Comparison of ENCODE assay signal across 1 cellular context in the genomic region with DNA sequence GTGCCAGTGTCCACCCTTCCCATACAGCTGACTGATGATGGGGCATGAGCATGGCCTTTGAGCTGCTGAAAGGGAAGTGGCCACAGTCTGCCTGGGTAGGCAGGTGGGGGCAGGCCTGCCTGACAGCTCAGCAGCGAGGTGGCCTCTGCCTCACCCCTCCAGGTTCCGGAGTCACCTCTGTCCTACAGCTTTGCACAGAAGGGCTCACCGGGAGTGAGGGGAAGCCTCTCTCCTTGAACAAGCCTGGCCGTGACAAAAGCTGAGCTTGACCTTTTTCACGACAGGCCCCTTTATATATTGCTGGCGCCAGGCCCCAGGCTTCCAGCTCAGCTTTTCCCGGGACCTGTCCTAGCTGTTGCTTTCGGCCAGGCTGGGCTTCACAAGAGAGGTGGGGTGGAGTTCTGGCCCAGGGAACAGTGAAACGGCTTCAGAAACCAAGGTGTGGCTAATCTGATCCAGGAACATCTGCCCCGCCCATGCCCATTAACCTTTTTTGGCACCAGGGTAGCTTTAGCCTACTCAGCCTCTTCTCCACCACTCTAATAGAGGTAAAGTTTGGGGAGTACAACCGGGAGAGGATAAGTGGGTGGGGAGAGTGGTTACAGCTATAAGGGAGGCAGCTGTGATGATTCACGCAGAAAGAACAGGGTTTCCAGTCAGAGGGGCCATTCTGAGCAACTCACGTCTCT.
TF ChIP-seq lines count a peak whose summit lies in the region.

No MANE protein-coding gene starts in this region.

TF ChIP-seq in HepG2, 621 proteins besides CTCF, POLR2A, EP300 and RAD21 (continues in another document):
- TF ChIP-seq, protein P1, sequence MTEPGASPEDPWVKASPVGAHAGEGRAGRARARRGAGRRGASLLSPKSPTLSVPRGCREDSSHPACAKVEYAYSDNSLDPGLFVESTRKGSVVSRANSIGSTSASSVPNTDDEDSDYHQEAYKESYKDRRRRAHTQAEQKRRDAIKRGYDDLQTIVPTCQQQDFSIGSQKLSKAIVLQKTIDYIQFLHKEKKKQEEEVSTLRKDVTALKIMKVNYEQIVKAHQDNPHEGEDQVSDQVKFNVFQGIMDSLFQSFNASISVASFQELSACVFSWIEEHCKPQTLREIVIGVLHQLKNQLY (CRISPR knock-in tag; IDR thresholded peaks at IDR 0.05): peak; percentile 70; the same call in 1 of the 2 replicates
- TF ChIP-seq ZNF670 (CRISPR knock-in tag; IDR thresholded peaks at IDR 0.05; ENCODE audit: borderline replicate concordance): 0 out of 2 replicates have a peak, but pooled peaks have one; percentile 7
- no peak for TF ChIP-seq DNMT1 (CRISPR knock-in tag; IDR thresholded peaks at IDR 0.05)
- TF ChIP-seq ZNF260 (CRISPR knock-in tag; IDR thresholded peaks at IDR 0.05; ENCODE audit: borderline replicate concordance, low read depth): no peak
- TF ChIP-seq PHF5A (CRISPR knock-in tag; IDR thresholded peaks at IDR 0.05; ENCODE audit: low read depth, unreplicated experiment): no peak
- TF ChIP-seq GATAD1 (CRISPR knock-in tag; IDR thresholded peaks at IDR 0.05): 0 out of 2 replicates have a peak, but pooled peaks have one; percentile 34
- peak; percentile 56; the same call in 1 of the 2 replicates for TF ChIP-seq ZNF772 (CRISPR knock-in tag; IDR thresholded peaks at IDR 0.05)
- TF ChIP-seq ZNF616 (CRISPR knock-in tag; IDR thresholded peaks at IDR 0.05; ENCODE audit: low read depth): no peak
- TF ChIP-seq DPF2 (CRISPR knock-in tag; IDR thresholded peaks at IDR 0.05; ENCODE audit: borderline replicate concordance, low read depth): peak; percentile 33; the same call in 1 of the 2 replicates
- TF ChIP-seq ZBTB38 (CRISPR knock-in tag; IDR thresholded peaks at IDR 0.05): peak; percentile 58
- 0 out of 2 replicates have a peak, but pooled peaks have one; percentile 32 for TF ChIP-seq NR2F6 (IDR thresholded peaks at IDR 0.05)
- TF ChIP-seq NR2F6 (CRISPR knock-in tag; IDR thresholded peaks at IDR 0.05): peak; percentile 28; the same call in 1 of the 2 replicates
- peak; percentile 93 for TF ChIP-seq ETV5 (CRISPR knock-in tag; IDR thresholded peaks at IDR 0.05; ENCODE audit: borderline replicate concordance)
- TF ChIP-seq ZNF552 (CRISPR knock-in tag; IDR thresholded peaks at IDR 0.05; ENCODE audit: borderline replicate concordance): no peak
- TF ChIP-seq FOXK1 (CRISPR knock-in tag; IDR thresholded peaks at IDR 0.05; ENCODE audit: borderline replicate concordance, low read depth): no peak
- TF ChIP-seq, protein P2, sequence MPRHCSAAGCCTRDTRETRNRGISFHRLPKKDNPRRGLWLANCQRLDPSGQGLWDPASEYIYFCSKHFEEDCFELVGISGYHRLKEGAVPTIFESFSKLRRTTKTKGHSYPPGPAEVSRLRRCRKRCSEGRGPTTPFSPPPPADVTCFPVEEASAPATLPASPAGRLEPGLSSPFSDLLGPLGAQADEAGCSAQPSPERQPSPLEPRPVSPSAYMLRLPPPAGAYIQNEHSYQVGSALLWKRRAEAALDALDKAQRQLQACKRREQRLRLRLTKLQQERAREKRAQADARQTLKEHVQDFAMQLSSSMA (CRISPR knock-in tag; IDR thresholded peaks at IDR 0.05): no peak
- TF ChIP-seq ZNF703 (CRISPR knock-in tag; IDR thresholded peaks at IDR 0.05; ENCODE audit: borderline replicate concordance): no peak
- TF ChIP-seq RBM22 (optimal IDR thresholded peaks at IDR 0.05; ENCODE audit: low read length): no peak
- TF ChIP-seq, protein P3, sequence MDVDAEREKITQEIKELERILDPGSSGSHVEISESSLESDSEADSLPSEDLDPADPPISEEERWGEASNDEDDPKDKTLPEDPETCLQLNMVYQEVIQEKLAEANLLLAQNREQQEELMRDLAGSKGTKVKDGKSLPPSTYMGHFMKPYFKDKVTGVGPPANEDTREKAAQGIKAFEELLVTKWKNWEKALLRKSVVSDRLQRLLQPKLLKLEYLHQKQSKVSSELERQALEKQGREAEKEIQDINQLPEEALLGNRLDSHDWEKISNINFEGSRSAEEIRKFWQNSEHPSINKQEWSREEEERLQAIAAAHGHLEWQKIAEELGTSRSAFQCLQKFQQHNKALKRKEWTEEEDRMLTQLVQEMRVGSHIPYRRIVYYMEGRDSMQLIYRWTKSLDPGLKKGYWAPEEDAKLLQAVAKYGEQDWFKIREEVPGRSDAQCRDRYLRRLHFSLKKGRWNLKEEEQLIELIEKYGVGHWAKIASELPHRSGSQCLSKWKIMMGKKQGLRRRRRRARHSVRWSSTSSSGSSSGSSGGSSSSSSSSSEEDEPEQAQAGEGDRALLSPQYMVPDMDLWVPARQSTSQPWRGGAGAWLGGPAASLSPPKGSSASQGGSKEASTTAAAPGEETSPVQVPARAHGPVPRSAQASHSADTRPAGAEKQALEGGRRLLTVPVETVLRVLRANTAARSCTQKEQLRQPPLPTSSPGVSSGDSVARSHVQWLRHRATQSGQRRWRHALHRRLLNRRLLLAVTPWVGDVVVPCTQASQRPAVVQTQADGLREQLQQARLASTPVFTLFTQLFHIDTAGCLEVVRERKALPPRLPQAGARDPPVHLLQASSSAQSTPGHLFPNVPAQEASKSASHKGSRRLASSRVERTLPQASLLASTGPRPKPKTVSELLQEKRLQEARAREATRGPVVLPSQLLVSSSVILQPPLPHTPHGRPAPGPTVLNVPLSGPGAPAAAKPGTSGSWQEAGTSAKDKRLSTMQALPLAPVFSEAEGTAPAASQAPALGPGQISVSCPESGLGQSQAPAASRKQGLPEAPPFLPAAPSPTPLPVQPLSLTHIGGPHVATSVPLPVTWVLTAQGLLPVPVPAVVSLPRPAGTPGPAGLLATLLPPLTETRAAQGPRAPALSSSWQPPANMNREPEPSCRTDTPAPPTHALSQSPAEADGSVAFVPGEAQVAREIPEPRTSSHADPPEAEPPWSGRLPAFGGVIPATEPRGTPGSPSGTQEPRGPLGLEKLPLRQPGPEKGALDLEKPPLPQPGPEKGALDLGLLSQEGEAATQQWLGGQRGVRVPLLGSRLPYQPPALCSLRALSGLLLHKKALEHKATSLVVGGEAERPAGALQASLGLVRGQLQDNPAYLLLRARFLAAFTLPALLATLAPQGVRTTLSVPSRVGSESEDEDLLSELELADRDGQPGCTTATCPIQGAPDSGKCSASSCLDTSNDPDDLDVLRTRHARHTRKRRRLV (CRISPR knock-in tag; IDR thresholded peaks at IDR 0.05): no peak
- TF ChIP-seq, protein P4, sequence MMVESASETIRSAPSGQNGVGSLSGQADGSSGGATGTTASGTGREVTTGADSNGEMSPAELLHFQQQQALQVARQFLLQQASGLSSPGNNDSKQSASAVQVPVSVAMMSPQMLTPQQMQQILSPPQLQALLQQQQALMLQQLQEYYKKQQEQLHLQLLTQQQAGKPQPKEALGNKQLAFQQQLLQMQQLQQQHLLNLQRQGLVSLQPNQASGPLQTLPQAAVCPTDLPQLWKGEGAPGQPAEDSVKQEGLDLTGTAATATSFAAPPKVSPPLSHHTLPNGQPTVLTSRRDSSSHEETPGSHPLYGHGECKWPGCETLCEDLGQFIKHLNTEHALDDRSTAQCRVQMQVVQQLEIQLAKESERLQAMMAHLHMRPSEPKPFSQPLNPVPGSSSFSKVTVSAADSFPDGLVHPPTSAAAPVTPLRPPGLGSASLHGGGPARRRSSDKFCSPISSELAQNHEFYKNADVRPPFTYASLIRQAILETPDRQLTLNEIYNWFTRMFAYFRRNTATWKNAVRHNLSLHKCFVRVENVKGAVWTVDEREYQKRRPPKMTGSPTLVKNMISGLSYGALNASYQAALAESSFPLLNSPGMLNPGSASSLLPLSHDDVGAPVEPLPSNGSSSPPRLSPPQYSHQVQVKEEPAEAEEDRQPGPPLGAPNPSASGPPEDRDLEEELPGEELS (CRISPR knock-in tag; IDR thresholded peaks at IDR 0.05): peak; percentile 60
- TF ChIP-seq HIVEP1 (CRISPR knock-in tag; IDR thresholded peaks at IDR 0.05): peak; percentile 33; the same call in 1 of the 2 replicates
- TF ChIP-seq ZNF773 (CRISPR knock-in tag; IDR thresholded peaks at IDR 0.05; ENCODE audit: borderline replicate concordance): no peak
- TF ChIP-seq, protein P5, sequence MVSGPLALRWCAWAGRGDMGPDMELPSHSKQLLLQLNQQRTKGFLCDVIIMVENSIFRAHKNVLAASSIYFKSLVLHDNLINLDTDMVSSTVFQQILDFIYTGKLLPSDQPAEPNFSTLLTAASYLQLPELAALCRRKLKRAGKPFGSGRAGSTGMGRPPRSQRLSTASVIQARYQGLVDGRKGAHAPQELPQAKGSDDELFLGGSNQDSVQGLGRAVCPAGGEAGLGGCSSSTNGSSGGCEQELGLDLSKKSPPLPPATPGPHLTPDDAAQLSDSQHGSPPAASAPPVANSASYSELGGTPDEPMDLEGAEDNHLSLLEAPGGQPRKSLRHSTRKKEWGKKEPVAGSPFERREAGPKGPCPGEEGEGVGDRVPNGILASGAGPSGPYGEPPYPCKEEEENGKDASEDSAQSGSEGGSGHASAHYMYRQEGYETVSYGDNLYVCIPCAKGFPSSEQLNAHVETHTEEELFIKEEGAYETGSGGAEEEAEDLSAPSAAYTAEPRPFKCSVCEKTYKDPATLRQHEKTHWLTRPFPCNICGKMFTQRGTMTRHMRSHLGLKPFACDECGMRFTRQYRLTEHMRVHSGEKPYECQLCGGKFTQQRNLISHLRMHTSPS (CRISPR knock-in tag; IDR thresholded peaks at IDR 0.05; ENCODE audit: low read depth): peak; percentile 91; the same call in 1 of the 2 replicates
- peak; percentile 87 for TF ChIP-seq SALL1 (CRISPR knock-in tag; IDR thresholded peaks at IDR 0.05)
- no peak for TF ChIP-seq ZNF598 (CRISPR knock-in tag; IDR thresholded peaks at IDR 0.05; ENCODE audit: borderline replicate concordance)
- no peak for TF ChIP-seq ZNF34 (CRISPR knock-in tag; IDR thresholded peaks at IDR 0.05; ENCODE audit: borderline replicate concordance)
- no peak for TF ChIP-seq SRSF9 (IDR thresholded peaks at IDR 0.05; ENCODE audit: borderline replicate concordance, insufficient read depth, low read depth, low read length, poor library complexity, severe bottlenecking)
- no peak for TF ChIP-seq ZSCAN30 (CRISPR knock-in tag; IDR thresholded peaks at IDR 0.05)
- no peak for TF ChIP-seq CC2D1A (CRISPR knock-in tag; IDR thresholded peaks at IDR 0.05)
- TF ChIP-seq, protein P6, sequence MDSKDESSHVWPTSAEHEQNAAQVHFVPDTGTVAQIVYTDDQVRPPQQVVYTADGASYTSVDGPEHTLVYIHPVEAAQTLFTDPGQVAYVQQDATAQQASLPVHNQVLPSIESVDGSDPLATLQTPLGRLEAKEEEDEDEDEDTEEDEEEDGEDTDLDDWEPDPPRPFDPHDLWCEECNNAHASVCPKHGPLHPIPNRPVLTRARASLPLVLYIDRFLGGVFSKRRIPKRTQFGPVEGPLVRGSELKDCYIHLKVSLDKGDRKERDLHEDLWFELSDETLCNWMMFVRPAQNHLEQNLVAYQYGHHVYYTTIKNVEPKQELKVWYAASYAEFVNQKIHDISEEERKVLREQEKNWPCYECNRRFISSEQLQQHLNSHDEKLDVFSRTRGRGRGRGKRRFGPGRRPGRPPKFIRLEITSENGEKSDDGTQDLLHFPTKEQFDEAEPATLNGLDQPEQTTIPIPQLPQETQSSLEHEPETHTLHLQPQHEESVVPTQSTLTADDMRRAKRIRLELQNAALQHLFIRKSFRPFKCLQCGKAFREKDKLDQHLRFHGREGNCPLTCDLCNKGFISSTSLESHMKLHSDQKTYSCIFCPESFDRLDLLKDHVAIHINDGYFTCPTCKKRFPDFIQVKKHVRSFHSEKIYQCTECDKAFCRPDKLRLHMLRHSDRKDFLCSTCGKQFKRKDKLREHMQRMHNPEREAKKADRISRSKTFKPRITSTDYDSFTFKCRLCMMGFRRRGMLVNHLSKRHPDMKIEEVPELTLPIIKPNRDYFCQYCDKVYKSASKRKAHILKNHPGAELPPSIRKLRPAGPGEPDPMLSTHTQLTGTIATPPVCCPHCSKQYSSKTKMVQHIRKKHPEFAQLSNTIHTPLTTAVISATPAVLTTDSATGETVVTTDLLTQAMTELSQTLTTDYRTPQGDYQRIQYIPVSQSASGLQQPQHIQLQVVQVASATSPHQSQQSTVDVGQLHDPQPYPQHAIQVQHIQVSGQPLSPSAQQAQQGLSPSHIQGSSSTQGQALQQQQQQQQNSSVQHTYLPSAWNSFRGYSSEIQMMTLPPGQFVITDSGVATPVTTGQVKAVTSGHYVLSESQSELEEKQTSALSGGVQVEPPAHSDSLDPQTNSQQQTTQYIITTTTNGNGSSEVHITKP (CRISPR knock-in tag; IDR thresholded peaks at IDR 0.05; ENCODE audit: low read depth): no peak
- TF ChIP-seq, protein P7, sequence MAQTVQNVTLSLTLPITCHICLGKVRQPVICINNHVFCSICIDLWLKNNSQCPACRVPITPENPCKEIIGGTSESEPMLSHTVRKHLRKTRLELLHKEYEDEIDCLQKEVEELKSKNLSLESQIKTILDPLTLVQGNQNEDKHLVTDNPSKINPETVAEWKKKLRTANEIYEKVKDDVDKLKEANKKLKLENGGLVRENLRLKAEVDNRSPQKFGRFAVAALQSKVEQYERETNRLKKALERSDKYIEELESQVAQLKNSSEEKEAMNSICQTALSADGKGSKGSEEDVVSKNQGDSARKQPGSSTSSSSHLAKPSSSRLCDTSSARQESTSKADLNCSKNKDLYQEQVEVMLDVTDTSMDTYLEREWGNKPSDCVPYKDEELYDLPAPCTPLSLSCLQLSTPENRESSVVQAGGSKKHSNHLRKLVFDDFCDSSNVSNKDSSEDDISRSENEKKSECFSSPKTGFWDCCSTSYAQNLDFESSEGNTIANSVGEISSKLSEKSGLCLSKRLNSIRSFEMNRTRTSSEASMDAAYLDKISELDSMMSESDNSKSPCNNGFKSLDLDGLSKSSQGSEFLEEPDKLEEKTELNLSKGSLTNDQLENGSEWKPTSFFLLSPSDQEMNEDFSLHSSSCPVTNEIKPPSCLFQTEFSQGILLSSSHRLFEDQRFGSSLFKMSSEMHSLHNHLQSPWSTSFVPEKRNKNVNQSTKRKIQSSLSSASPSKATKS (CRISPR knock-in tag; IDR thresholded peaks at IDR 0.05): no peak
- TF ChIP-seq, protein P8, sequence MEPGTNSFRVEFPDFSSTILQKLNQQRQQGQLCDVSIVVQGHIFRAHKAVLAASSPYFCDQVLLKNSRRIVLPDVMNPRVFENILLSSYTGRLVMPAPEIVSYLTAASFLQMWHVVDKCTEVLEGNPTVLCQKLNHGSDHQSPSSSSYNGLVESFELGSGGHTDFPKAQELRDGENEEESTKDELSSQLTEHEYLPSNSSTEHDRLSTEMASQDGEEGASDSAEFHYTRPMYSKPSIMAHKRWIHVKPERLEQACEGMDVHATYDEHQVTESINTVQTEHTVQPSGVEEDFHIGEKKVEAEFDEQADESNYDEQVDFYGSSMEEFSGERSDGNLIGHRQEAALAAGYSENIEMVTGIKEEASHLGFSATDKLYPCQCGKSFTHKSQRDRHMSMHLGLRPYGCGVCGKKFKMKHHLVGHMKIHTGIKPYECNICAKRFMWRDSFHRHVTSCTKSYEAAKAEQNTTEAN (CRISPR knock-in tag; conservative IDR thresholded peaks at IDR 0.05): no peak
- no peak for TF ChIP-seq FOXC1 (CRISPR knock-in tag; IDR thresholded peaks at IDR 0.05; ENCODE audit: borderline replicate concordance)
- no peak for TF ChIP-seq ZNF468 (CRISPR knock-in tag; IDR thresholded peaks at IDR 0.05)
- TF ChIP-seq ZNF558 (CRISPR knock-in tag; IDR thresholded peaks at IDR 0.05; ENCODE audit: borderline replicate concordance): no peak
